27 cellular contexts compared by ENCODE assay signal in genomic region chr9:100220936-100221335, GRCh38.
"Had no signal": no experiment of that assay in that cellular context is flagged by ENCODE, and none has a peak within 500 bp of the region (broad histone marks: within the 10 kb centered on the region; RNA-seq: fewer than 3 reads in every experiment).

No MANE protein-coding gene starts in this region.

- ATAC-seq: activated naive CD4-positive, alpha-beta T cell treated with anti-CD3 and anti-CD28 coated beads, Interleukin-2, amount 50 U/mL, for 72 hours; activated T-cell treated with anti-CD3 and anti-CD28 coated beads, Interleukin-2, amount 50 U/mL, for 72 hours; esophagus mucosa; T-helper 17 cell had no signal

- H3K27ac ChIP-seq: ascending aorta, coronary artery, dorsolateral prefrontal cortex had no signal

- FAIRE-seq: bronchial epithelial cell, frontal cortex had no signal

- DNase-seq: activated CD4-positive, alpha-beta memory T cell treated with anti-CD3 and anti-CD28 coated beads, Interleukin-2, amount 10 ng/mL, durations not matched to agents 7 days and 5 days; activated CD4-positive, alpha-beta T cell treated with anti-CD3 and anti-CD28 coated beads for 1 hour; activated CD4-positive, alpha-beta T cell treated with anti-CD3 and anti-CD28 coated beads for 4 hours; activated CD4-positive, alpha-beta T cell treated with anti-CD3 and anti-CD28 coated beads, Interleukin-2, amount 10 ng/mL, durations not matched to agents 7 days and 5 days; activated CD4-positive, alpha-beta T cell treated with anti-CD3 and anti-CD28 coated beads, Interleukin-2, amount 50 U/mL, for 4 hours; activated CD8-positive, alpha-beta memory T cell treated with anti-CD3 and anti-CD28 coated beads, Interleukin-2, amount 50 U/mL, for 48 hours; activated gamma-delta T cell; activated naive CD4-positive, alpha-beta T cell; activated naive CD4-positive, alpha-beta T cell treated with anti-CD3 and anti-CD28 coated beads, Interleukin-2, amount 10 ng/mL, durations not matched to agents 7 days and 5 days; activated naive CD8-positive, alpha-beta T cell treated with anti-CD3 and anti-CD28 coated beads, Interleukin-2, amount 10 ng/mL, durations not matched to agents 7 days and 5 days; activated T-cell treated with anti-CD3 and anti-CD28 coated beads for 4 hours; activated T-cell treated with anti-CD3 and anti-CD28 coated beads, Interleukin-2, amount 50 U/mL, for 24 hours; activated T-cell treated with anti-CD3 and anti-CD28 coated beads, Interleukin-2, amount 50 U/mL, for 72 hours; dorsolateral prefrontal cortex; effector memory CD4-positive, alpha-beta T cell; endodermal cell; foreskin fibroblast; head of caudate nucleus; T-helper 1 cell; T-helper 17 cell; T1000 had no signal

- H3K4me3 ChIP-seq: ascending aorta, coronary artery, dorsolateral prefrontal cortex had no signal

- H3K36me3 ChIP-seq: ascending aorta had no signal

- H3K9me3 ChIP-seq: ascending aorta had no signal

- H3K4me1 ChIP-seq: ascending aorta had no signal

- H3K27me3 ChIP-seq: ascending aorta, dorsolateral prefrontal cortex had no signal
